11 cellular contexts compared by ENCODE assay signal in genomic region chr11:20362481-20362880, GRCh38. TPM values are rescaled to one million over a fixed set of nuclear protein-coding genes. Genes with fewer than 3 reads are reported as not detected.
DNase-seq lines count a peak whose midpoint lies in the region; ATAC-seq, FAIRE-seq and TF ChIP-seq lines count a peak whose summit lies in the region.
"Had no signal": no experiment of that assay in that cellular context is flagged by ENCODE, and none has a peak within 500 bp of the region (broad histone marks: within the 10 kb centered on the region; RNA-seq: fewer than 3 reads in every experiment).

No MANE protein-coding gene starts in this region.

- FAIRE-seq in HTR-8/SVneo (lab: Jason Lieb, UNC) = no peak

- ATAC-seq in activated CD8-positive, alpha-beta memory T cell treated with anti-CD3 and anti-CD28 coated beads, Interleukin-2, amount 10 ng/mL, durations not matched to agents 7 days and 5 days = no peak
- ATAC-seq in Panc1 (no peak), Right ventricle myocardium inferior (no peak), HG03460 (IDR thresholded peaks at IDR 0.05; ENCODE audit: unreplicated experiment) (no peak)
- ATAC-seq in central memory CD8-positive, alpha-beta T cell (replicated peaks; ENCODE audit: extremely low read depth, poor library complexity, severe bottlenecking) = no peak

- no peak for DNase-seq in activated CD8-positive, alpha-beta memory T cell treated with anti-CD3 and anti-CD28 coated beads, Interleukin-2, amount 10 ng/mL, durations not matched to agents 7 days and 5 days
- no peak for DNase-seq in activated CD8-positive, alpha-beta memory T cell treated with anti-CD3 and anti-CD28 coated beads, Interleukin-2, amount 50 U/mL, for 48 hours
- DNase-seq in Panc1 (ENCODE audit: low read depth, low spot score) (no peak), Right ventricle myocardium inferior (ENCODE audit: missing footprints) (no peak), HTR-8/SVneo (ENCODE audit: insufficient read length, low spot score) (no peak)
- no peak for DNase-seq in central memory CD8-positive, alpha-beta T cell (ENCODE audit: low spot score in 2 of 2)
- DNase-seq: activated CD8-positive, alpha-beta memory T cell treated with anti-CD3 and anti-CD28 coated beads, Interleukin-2, amount 50 U/mL, for 4 hours; NCI-H187 treated with DMSO at 0.1 percent for 48 hours had no signal

- H3K4me3 ChIP-seq in Panc1 (ENCODE audit: low read depth in 2 of 2, low read length in 2 of 2) (no peak overlapping the region), neutrophil (ENCODE audit: low read depth in 1 of 2, low read length in 1 of 2) (no peak overlapping the region)
- H3K4me3 ChIP-seq: HAP-1 had no signal

- H3K27me3 Mint-ChIP-seq in activated CD8-positive, alpha-beta memory T cell treated with anti-CD3 and anti-CD28 coated beads, Interleukin-2, amount 10 ng/mL, durations not matched to agents 7 days and 5 days = no peaks in the 10 kb centered on the region
- H3K27me3 Mint-ChIP-seq in central memory CD8-positive, alpha-beta T cell = no peaks in the 10 kb centered on the region

- peak overlapping the region; percentile 56 for H3K27ac Mint-ChIP-seq in activated CD8-positive, alpha-beta memory T cell treated with anti-CD3 and anti-CD28 coated beads, Interleukin-2, amount 10 ng/mL, durations not matched to agents 7 days and 5 days
- peak overlapping the region; percentile 84 for H3K27ac Mint-ChIP-seq in central memory CD8-positive, alpha-beta T cell (ENCODE audit: low read depth)

- H3K27ac ChIP-seq in Panc1 (ENCODE audit: low read length) (peak overlapping the region; percentile 95; the same call in 1 of the 2 replicates), neutrophil (peak overlapping the region; percentile 1)

- in situ Hi-C loops in Panc1 (cut with HindIII; ENCODE audit: low pct_unique_long_range_greater_than_20kb, low sequenced_read_pairs) = no loop called here

- TF ChIP-seq CTCF in Panc1 (IDR thresholded peaks at IDR 0.05) (no peak), neutrophil (IDR thresholded peaks at IDR 0.05) (no peak)

- CTCF ChIA-PET in activated CD8-positive, alpha-beta memory T cell treated with anti-CD3 and anti-CD28 coated beads, Interleukin-2, amount 10 ng/mL, durations not matched to agents 7 days and 5 days (lab: Charles Lee) = interaction anchor here (0.8 to 3.1 kb wide), 2 partner anchors 9 to 235 kb away, joined by 3 to 26 read pairs; no protein-coding TSS in a partner anchor
- CTCF ChIA-PET in Panc1 (lab: Charles Lee) = no interaction called here

- H3K36me3 ChIP-seq in Panc1 (ENCODE audit: control insufficient read depth, insufficient read depth, low read length) (no peaks in the 10 kb centered on the region), neutrophil (peaks cover 11% of the 10 kb centered on the region)
- H3K36me3 ChIP-seq: HAP-1 had no signal

- H3K27me3 ChIP-seq in Panc1 (ENCODE audit: control insufficient read depth, insufficient read depth, low read length) (no peaks in the 10 kb centered on the region), neutrophil (peaks cover 12% of the 10 kb centered on the region)

- no peaks in the 10 kb centered on the region for H3K9me3 Mint-ChIP-seq in activated CD8-positive, alpha-beta memory T cell treated with anti-CD3 and anti-CD28 coated beads, Interleukin-2, amount 10 ng/mL, durations not matched to agents 7 days and 5 days (ENCODE audit: low read depth)
- no peaks in the 10 kb centered on the region for H3K9me3 Mint-ChIP-seq in central memory CD8-positive, alpha-beta T cell

- no TSS peak for BruUV-seq in Panc1 (replicated peaks; lab: Mats Ljungman, UMichigan)

- intact Hi-C loops in Panc1 (cut with micrococcal nuclease; ENCODE audit: unreplicated experiment) = no loop called here
- intact Hi-C loops in Right ventricle myocardium inferior (cut with DNase I) = loop anchor here (5.0 kb wide), 1 partner anchor 410 kb away; no protein-coding TSS in a partner anchor

- no peak overlapping the region for H3K4me3 Mint-ChIP-seq in activated CD8-positive, alpha-beta memory T cell treated with anti-CD3 and anti-CD28 coated beads, Interleukin-2, amount 10 ng/mL, durations not matched to agents 7 days and 5 days
- peak overlapping the region; percentile 80 for H3K4me3 Mint-ChIP-seq in central memory CD8-positive, alpha-beta T cell

- POLR2A ChIA-PET in Panc1 (lab: Charles Lee) = no interaction called here

- H3K9me3 ChIP-seq in Panc1 (ENCODE audit: control insufficient read depth, insufficient read depth, low read depth, low read length) (no peaks in the 10 kb centered on the region), neutrophil (no peaks in the 10 kb centered on the region)
- H3K9me3 ChIP-seq: HAP-1 had no signal

- H3K4me1 Mint-ChIP-seq in activated CD8-positive, alpha-beta memory T cell treated with anti-CD3 and anti-CD28 coated beads, Interleukin-2, amount 10 ng/mL, durations not matched to agents 7 days and 5 days = peaks cover 50% of the 10 kb centered on the region
- H3K4me1 Mint-ChIP-seq in central memory CD8-positive, alpha-beta T cell = peaks cover 46% of the 10 kb centered on the region

- H3K4me1 ChIP-seq in Panc1 (ENCODE audit: control insufficient read depth, insufficient read depth, low read length) = peaks cover 32% of the 10 kb centered on the region
- H3K4me1 ChIP-seq in neutrophil (ENCODE audit: control insufficient read depth in 1 of 2, insufficient read depth in 1 of 2, low read depth in 1 of 2, low read length in 1 of 2) = peaks cover 18 to 40% of the 10 kb centered on the region in 2 experiments

- peaks cover 10% of the 10 kb centered on the region for H3K36me3 Mint-ChIP-seq in activated CD8-positive, alpha-beta memory T cell treated with anti-CD3 and anti-CD28 coated beads, Interleukin-2, amount 10 ng/mL, durations not matched to agents 7 days and 5 days
- H3K36me3 Mint-ChIP-seq in central memory CD8-positive, alpha-beta T cell (ENCODE audit: insufficient read depth) = peaks cover 8% of the 10 kb centered on the region

RNA-seq across cellular contexts. Expression of gene HTATIP2, which starts 1.0 kb away (rescaled TPM):
- total RNA-seq in activated CD8-positive, alpha-beta memory T cell treated with anti-CD3 and anti-CD28 coated beads, Interleukin-2, amount 10 ng/mL, durations not matched to agents 7 days and 5 days = 10 to 100 TPM; 42.0 to 44.2 TPM
- total RNA-seq in Panc1 (2021; ENCODE audit: unreplicated experiment) (68.9 TPM), Right ventricle myocardium inferior (23.4 TPM)
- polyA plus RNA-seq in Panc1 (2012; ENCODE audit: insufficient read length) = 65.5 TPM

RNA-seq across cellular contexts. Expression of gene PRMT3, which starts 25.0 kb away (rescaled TPM):
- 10 to 100 TPM; 22.9 to 24.4 TPM for total RNA-seq in activated CD8-positive, alpha-beta memory T cell treated with anti-CD3 and anti-CD28 coated beads, Interleukin-2, amount 10 ng/mL, durations not matched to agents 7 days and 5 days
- total RNA-seq in Panc1 (2021; ENCODE audit: unreplicated experiment) (31.2 TPM), Right ventricle myocardium inferior (13.3 TPM)
- 26.8 TPM for polyA plus RNA-seq in Panc1 (2012; ENCODE audit: insufficient read length)
